In genomic region chrX:135396109-135396508, GRCh38 we compare ENCODE assay signal across 21 cellular contexts. TPM values are rescaled to one million over a fixed set of nuclear protein-coding genes. Genes with fewer than 3 reads are reported as not detected.
DNase-seq lines count a peak whose midpoint lies in the region; ATAC-seq, FAIRE-seq and TF ChIP-seq lines count a peak whose summit lies in the region.
"Had no signal": no experiment of that assay in that cellular context is flagged by ENCODE, and none has a peak within 500 bp of the region (broad histone marks: within the 10 kb centered on the region; RNA-seq: fewer than 3 reads in every experiment).

No MANE protein-coding gene starts in this region.

- ATAC-seq in thoracic aorta (ENCODE audit: insufficient number of reproducible peaks, low FRiP score, low read depth): no peak
- ATAC-seq in HG03342 (IDR thresholded peaks at IDR 0.05; ENCODE audit: unreplicated experiment): no peak
- no peak for ATAC-seq in activated CD4-positive, CD25-positive, alpha-beta regulatory T cell treated with anti-CD3 and anti-CD28 coated beads, Interleukin-2, amount 50 U/mL, for 24 hours
- ATAC-seq: stimulated activated memory B cell treated with anti-CD40 and anti-IgM and Interleukin-4, amounts not matched to agents 10 μg/mL and 1 μg/mL and 100 μg/mL, for 72 hours had no signal

- CTCF ChIA-PET in MCF 10A (lab: Yijun Ruan, JAX): interaction anchor here (0.6 kb wide), 1 partner anchor 24 kb away, joined by 4 read pairs; no protein-coding TSS in a partner anchor
- CTCF ChIA-PET in endothelial cell of umbilical vein (lab: Charles Lee): no interaction called here

- peaks cover 3% of the 10 kb centered on the region for H3K27me3 Mint-ChIP-seq in MCF 10A (ENCODE audit: insufficient read depth, unreplicated experiment)
- H3K27me3 Mint-ChIP-seq: activated naive CD8-positive, alpha-beta T cell treated with anti-CD3 and anti-CD28 coated beads for 36 hours; B cell; central memory CD8-positive, alpha-beta T cell; stimulated activated memory B cell treated with anti-CD40 and anti-IgM and Interleukin-4, amounts not matched to agents 10 μg/mL and 1 μg/mL and 100 μg/mL, for 72 hours had no signal

- no peaks in the 10 kb centered on the region for H3K4me1 ChIP-seq in breast epithelium
- peaks cover 5% of the 10 kb centered on the region for H3K4me1 ChIP-seq in endothelial cell of umbilical vein (ENCODE audit: control insufficient read depth, extremely low read depth, insufficient read depth, low read length)
- no peaks in the 10 kb centered on the region for H3K4me1 ChIP-seq in thoracic aorta (ENCODE audit: control insufficient read depth in 1 of 2, low read depth in 2 of 2)
- H3K4me1 ChIP-seq: heart right ventricle had no signal

- H3K9me3 ChIP-seq in breast epithelium: no peaks in the 10 kb centered on the region
- no peaks in the 10 kb centered on the region for H3K9me3 ChIP-seq in endothelial cell of umbilical vein (replicated peaks; ENCODE audit: control insufficient read depth, insufficient read depth, low read length)
- no peaks in the 10 kb centered on the region for H3K9me3 ChIP-seq in thoracic aorta
- H3K9me3 ChIP-seq: heart right ventricle had no signal

- H3K9ac ChIP-seq in endothelial cell of umbilical vein (replicated peaks; ENCODE audit: extremely low read depth, insufficient read depth, low read length): no peak overlapping the region

- no peak for TF ChIP-seq CTCF in MCF 10A (IDR thresholded peaks at IDR 0.05; ENCODE audit: unreplicated experiment)
- TF ChIP-seq CTCF in breast epithelium (IDR thresholded peaks at IDR 0.05): no peak
- no peak for TF ChIP-seq CTCF in endothelial cell of umbilical vein (IDR thresholded peaks at IDR 0.05; ENCODE audit: extremely low read depth in 1 of 2, insufficient read depth in 1 of 2, low read depth in 1 of 2, low read length in 2 of 2)
- no peak for TF ChIP-seq CTCF in thoracic aorta (IDR thresholded peaks at IDR 0.05)

- no peaks in the 10 kb centered on the region for H3K9me1 ChIP-seq in endothelial cell of umbilical vein (replicated peaks; ENCODE audit: control insufficient read depth, extremely low read depth, insufficient read depth, low read length)

- no peak overlapping the region for H3K4me2 ChIP-seq in endothelial cell of umbilical vein (ENCODE audit: insufficient read depth, low read length)

- no peak overlapping the region for H3K4me3 Mint-ChIP-seq in MCF 10A (ENCODE audit: unreplicated experiment)
- H3K4me3 Mint-ChIP-seq: activated naive CD8-positive, alpha-beta T cell treated with anti-CD3 and anti-CD28 coated beads for 36 hours; B cell; central memory CD8-positive, alpha-beta T cell; endodermal cell; stimulated activated memory B cell treated with anti-CD40 and anti-IgM and Interleukin-4, amounts not matched to agents 10 μg/mL and 1 μg/mL and 100 μg/mL, for 72 hours had no signal

- no peak overlapping the region for H2AFZ ChIP-seq in endothelial cell of umbilical vein (ENCODE audit: low read depth, low read length)

- no peak overlapping the region for H3K27ac ChIP-seq in breast epithelium
- H3K27ac ChIP-seq in endothelial cell of umbilical vein (ENCODE audit: insufficient read depth, low read depth, low read length): no peak overlapping the region
- H3K27ac ChIP-seq in thoracic aorta: no peak overlapping the region
- H3K27ac ChIP-seq: heart right ventricle, HL-60 had no signal

- H3K4me3 ChIP-seq in breast epithelium (no peak overlapping the region), endothelial cell of umbilical vein (replicated peaks in 1 of 3; ENCODE audit: insufficient read depth in 1 of 3, low read depth in 1 of 3, low read length in 3 of 3) (no peak overlapping the region), thoracic aorta (no peak overlapping the region)
- H3K4me3 ChIP-seq: heart right ventricle had no signal

- H3K27ac Mint-ChIP-seq in MCF 10A (ENCODE audit: low read depth, unreplicated experiment): no peak overlapping the region
- H3K27ac Mint-ChIP-seq: activated naive CD8-positive, alpha-beta T cell treated with anti-CD3 and anti-CD28 coated beads for 36 hours; B cell; endodermal cell; stimulated activated memory B cell treated with anti-CD40 and anti-IgM and Interleukin-4, amounts not matched to agents 10 μg/mL and 1 μg/mL and 100 μg/mL, for 72 hours had no signal

- BruUV-seq in MCF 10A (replicated peaks; lab: Mats Ljungman, UMichigan): no TSS peak
- BruUV-seq in endothelial cell of umbilical vein (replicated peaks; lab: Mats Ljungman, UMichigan): no TSS peak

- POLR2A ChIA-PET in MCF 10A (lab: Yijun Ruan, JAX): no interaction called here
- POLR2A ChIA-PET in endothelial cell of umbilical vein (lab: Charles Lee): no interaction called here

- dilution Hi-C loops in endothelial cell of umbilical vein (cut with MboI; ENCODE audit: extremely low pct_ligation_motif_present, low sequenced_read_pairs): no loop called here

- H3K4me1 Mint-ChIP-seq in MCF 10A (ENCODE audit: insufficient read depth, unreplicated experiment): peaks cover 6% of the 10 kb centered on the region
- H3K4me1 Mint-ChIP-seq: B cell; central memory CD8-positive, alpha-beta T cell; stimulated activated memory B cell treated with anti-CD40 and anti-IgM and Interleukin-4, amounts not matched to agents 10 μg/mL and 1 μg/mL and 100 μg/mL, for 72 hours had no signal

- TF ChIP-seq POLR2A in breast epithelium (IDR thresholded peaks at IDR 0.05) (no peak), endothelial cell of umbilical vein (IDR thresholded peaks at IDR 0.05; ENCODE audit: low read depth, low read length) (no peak)

- H3K27me3 ChIP-seq in breast epithelium (peaks cover 0 to 8% of the 10 kb centered on the region in 2 donors), endothelial cell of umbilical vein (ENCODE audit: control insufficient read depth in 2 of 2, insufficient read depth in 2 of 2, low read length in 2 of 2) (no peaks in the 10 kb centered on the region), thoracic aorta (replicated peaks; ENCODE audit: insufficient read depth) (no peaks in the 10 kb centered on the region)

- H3K79me2 ChIP-seq in endothelial cell of umbilical vein (ENCODE audit: control insufficient read depth, insufficient read depth, low read length): no peaks in the 10 kb centered on the region

- peak; percentile 97 for FAIRE-seq in endothelial cell of umbilical vein (lab: Jason Lieb, UNC)
- FAIRE-seq: G401.6, kidney had no signal

- intact Hi-C loops in MCF 10A (cut with micrococcal nuclease) (loop anchor here (1.0 kb wide), 1 partner anchor 16 kb away; no protein-coding TSS in a partner anchor), breast epithelium (cut with DNase I; ENCODE audit: low total_unique reads) (no loop called here), endothelial cell of umbilical vein (cut with micrococcal nuclease) (no loop called here)

- peak; percentile 57 for DNase-seq in MCF 10A (ENCODE audit: unreplicated experiment)
- DNase-seq in breast epithelium (ENCODE audit: low spot score in 2 of 2): no peak
- DNase-seq in NCI-H2196 treated with DMSO at 0.1 percent for 48 hours (lab: John Stamatoyannopoulos, UW; ENCODE audit: unreplicated experiment): peak; percentile 2
- DNase-seq in endothelial cell of umbilical vein (ENCODE audit: low read depth, low spot score): peak; percentile 75
- peak; percentile 1 for DNase-seq in thoracic aorta (ENCODE audit: low spot score)
- no peak for DNase-seq in NAMALWA (ENCODE audit: low spot score)
- DNase-seq: activated CD4-positive, alpha-beta T cell treated with anti-CD3 and anti-CD28 coated beads for 4 hours; activated naive CD8-positive, alpha-beta T cell treated with anti-CD3 and anti-CD28 coated beads for 36 hours; activated T-cell treated with anti-CD3 and anti-CD28 coated beads for 4 hours; endodermal cell; heart right ventricle; kidney; NK-92 treated with Interleukin-12 subunit alpha and Interleukin-12 subunit beta, amount 100 ng/mL, for 24 hours; SHP77 treated with DMSO at 0.1 percent for 48 hours had no signal

- H3K36me3 ChIP-seq in breast epithelium: no peaks in the 10 kb centered on the region
- no peaks in the 10 kb centered on the region for H3K36me3 ChIP-seq in endothelial cell of umbilical vein (ENCODE audit: control insufficient read depth in 2 of 2, extremely low read depth in 1 of 2, insufficient read depth in 2 of 2, low read length in 2 of 2)
- no peaks in the 10 kb centered on the region for H3K36me3 ChIP-seq in thoracic aorta
- H3K36me3 ChIP-seq: heart right ventricle had no signal

- H3K36me3 Mint-ChIP-seq in MCF 10A (ENCODE audit: insufficient read depth, unreplicated experiment): no peaks in the 10 kb centered on the region
- H3K36me3 Mint-ChIP-seq: activated naive CD8-positive, alpha-beta T cell treated with anti-CD3 and anti-CD28 coated beads for 36 hours; stimulated activated memory B cell treated with anti-CD40 and anti-IgM and Interleukin-4, amounts not matched to agents 10 μg/mL and 1 μg/mL and 100 μg/mL, for 72 hours had no signal

- no peaks in the 10 kb centered on the region for H4K20me1 ChIP-seq in endothelial cell of umbilical vein (replicated peaks; ENCODE audit: control insufficient read depth, extremely low read depth, insufficient read depth, low read length)

- H3K9me3 Mint-ChIP-seq in MCF 10A (ENCODE audit: unreplicated experiment): no peaks in the 10 kb centered on the region
- H3K9me3 Mint-ChIP-seq: activated naive CD8-positive, alpha-beta T cell treated with anti-CD3 and anti-CD28 coated beads for 36 hours; central memory CD8-positive, alpha-beta T cell; stimulated activated memory B cell treated with anti-CD40 and anti-IgM and Interleukin-4, amounts not matched to agents 10 μg/mL and 1 μg/mL and 100 μg/mL, for 72 hours had no signal

RNA-seq across cellular contexts. Expression of gene SMIM10L2A, which starts 25.6 kb away (rescaled TPM):
- total RNA-seq in MCF 10A (2022): 0.16 and 0.20 TPM in 2 replicates
- total RNA-seq in breast epithelium: 1 to 10 TPM; 1.1 to 2.0 (median 1.3) TPM
- total RNA-seq in endothelial cell of umbilical vein: 0.18 and 0.24 TPM in 2 replicates
- 0.10 and 0.13 TPM in 2 replicates for polyA plus RNA-seq in endothelial cell of umbilical vein
- polyA plus RNA-seq in endothelial cell of umbilical vein (2011; cell fraction: cytosol; rRNA removed): 0.04 and 0.08 TPM in 2 replicates
- 0.60 and 0.61 TPM in 2 replicates for polyA plus RNA-seq in endothelial cell of umbilical vein (2011; cell fraction: nucleus; rRNA removed)
- polyA plus RNA-seq in endothelial cell of umbilical vein (2012): 0.07 and 0.11 TPM in 2 replicates
- 0.07 and 0.15 TPM in 2 replicates for polyA minus RNA-seq in endothelial cell of umbilical vein
- not detected for polyA minus RNA-seq in endothelial cell of umbilical vein (2011; cell fraction: cytosol; rRNA and poly(A)+ RNA removed)
- polyA minus RNA-seq in endothelial cell of umbilical vein (2011; cell fraction: nucleus; rRNA and poly(A)+ RNA removed): 0.14 and 0.34 TPM in 2 replicates
- under 1 TPM; 0.14 to 0.63 TPM for total RNA-seq in thoracic aorta

RNA-seq across cellular contexts. Expression of gene ZNF449, which starts 51.5 kb away (rescaled TPM):
- total RNA-seq in MCF 10A (2022) (6.2 and 7.6 TPM in 2 replicates), breast epithelium (10 to 100 TPM in 1 of 3 donors, 1 to 10 TPM in 2; 5.1 to 10.4 (median 9.5) TPM), endothelial cell of umbilical vein (8.3 and 8.7 TPM in 2 replicates), thoracic aorta (10 to 100 TPM; 13.1 to 22.1 TPM)
- polyA plus RNA-seq in endothelial cell of umbilical vein: 2.7 and 3.4 TPM in 2 replicates
- 1.9 and 2.4 TPM in 2 replicates for polyA plus RNA-seq in endothelial cell of umbilical vein (2011; cell fraction: cytosol; rRNA removed)
- 17.3 and 18.1 TPM in 2 replicates for polyA plus RNA-seq in endothelial cell of umbilical vein (2011; cell fraction: nucleus; rRNA removed)
- 4.1 and 4.7 TPM in 2 replicates for polyA plus RNA-seq in endothelial cell of umbilical vein (2012)
- 5.7 and 5.8 TPM in 2 replicates for polyA minus RNA-seq in endothelial cell of umbilical vein
- 0.31 TPM for polyA minus RNA-seq in endothelial cell of umbilical vein (2011; cell fraction: cytosol; rRNA and poly(A)+ RNA removed)
- 10.6 and 15.1 TPM in 2 replicates for polyA minus RNA-seq in endothelial cell of umbilical vein (2011; cell fraction: nucleus; rRNA and poly(A)+ RNA removed)

RNA-seq across cellular contexts. Expression of gene ZNF75D, which starts 52.2 kb away (rescaled TPM):
- 4.9 and 5.4 TPM in 2 replicates for total RNA-seq in MCF 10A (2022)
- total RNA-seq in breast epithelium: 10 to 100 TPM; 10.4 to 13.6 (median 10.5) TPM
- total RNA-seq in endothelial cell of umbilical vein: 5.8 and 6.9 TPM in 2 replicates
- 3.0 and 3.4 TPM in 2 replicates for polyA plus RNA-seq in endothelial cell of umbilical vein
- 3.3 and 4.0 TPM in 2 replicates for polyA plus RNA-seq in endothelial cell of umbilical vein (2011; cell fraction: cytosol; rRNA removed)
- polyA plus RNA-seq in endothelial cell of umbilical vein (2011; cell fraction: nucleus; rRNA removed): 21.8 and 23.3 TPM in 2 replicates
- polyA plus RNA-seq in endothelial cell of umbilical vein (2012): 4.5 and 4.7 TPM in 2 replicates
- 6.1 and 6.5 TPM in 2 replicates for polyA minus RNA-seq in endothelial cell of umbilical vein
- polyA minus RNA-seq in endothelial cell of umbilical vein (2011; cell fraction: cytosol; rRNA and poly(A)+ RNA removed): 1.0 TPM
- 15.5 and 18.8 TPM in 2 replicates for polyA minus RNA-seq in endothelial cell of umbilical vein (2011; cell fraction: nucleus; rRNA and poly(A)+ RNA removed)
- 1 to 10 TPM; 7.4 to 7.5 TPM for total RNA-seq in thoracic aorta

Comparison
In these comparisons a context has a peak if more than half of its experiments do, and no peak if none do; other contexts are left out.
1. DNase-seq: peak in MCF 10A (single experiment), NCI-H2196 treated with DMSO at 0.1 percent for 48 hours (single experiment), endothelial cell of umbilical vein (single experiment) and thoracic aorta (single experiment); none in breast epithelium (0 of 2) and NAMALWA (single experiment).